Comparison of ENCODE assay signal across 1 cellular context in genomic region chr5:55600536-55601208, GRCh38.
TF ChIP-seq lines count a peak whose summit lies in the region.

No MANE protein-coding gene starts in this region.

TF ChIP-seq in GM23338, 12 proteins besides CTCF, POLR2A, EP300 and RAD21 (continued from another document):
- no peak for TF ChIP-seq ZNF462 (CRISPR knock-in tag; IDR thresholded peaks at IDR 0.05)
- no peak for TF ChIP-seq EZH2 (IDR thresholded peaks at IDR 0.05; ENCODE audit: low read depth, unreplicated experiment)
- no peak for TF ChIP-seq NANOG (IDR thresholded peaks at IDR 0.05; ENCODE audit: borderline replicate concordance)
TF ChIP-seq in GM23338: peak in this region for 0.
